Comparison of ENCODE assay signal across 25 cellular contexts in the genomic region with DNA sequence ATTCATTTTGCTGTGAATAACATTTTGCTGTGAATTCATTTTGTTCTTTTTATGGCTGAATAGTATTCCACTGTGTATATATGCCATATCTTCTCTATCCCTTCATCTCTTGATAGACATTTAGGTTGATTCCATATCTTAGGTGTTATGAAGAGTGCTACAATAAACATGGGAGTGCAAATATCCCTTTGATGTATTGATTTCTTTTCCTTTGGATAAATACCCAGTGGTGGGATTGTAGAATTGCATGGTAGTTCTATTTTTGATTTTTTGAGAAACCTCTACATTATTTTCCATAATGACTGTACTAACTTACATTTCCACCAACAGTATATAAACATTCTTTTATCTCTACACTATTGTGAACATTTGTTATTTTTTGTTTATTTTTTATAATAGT.
"Had no signal": no experiment of that assay in that cellular context is flagged by ENCODE, and none has a peak within 500 bp of the region (broad histone marks: within the 10 kb centered on the region; RNA-seq: fewer than 3 reads in every experiment).

No MANE protein-coding gene starts in this region.

- H3K4me1 Mint-ChIP-seq: central memory CD8-positive, alpha-beta T cell; memory B cell; naive B cell; neural crest cell; stimulated activated naive B cell treated with anti-CD40 and anti-IgM and Interleukin-4, amounts not matched to agents 10 μg/mL and 1 μg/mL and 100 μg/mL, for 72 hours had no signal

- H3K36me3 ChIP-seq: prostate gland, right atrium auricular region, spleen, thoracic aorta, tibial nerve had no signal

- ATAC-seq: left lobe of liver; mucosa of descending colon; natural killer cell treated with Interleukin-12 subunit alpha and Interleukin-12 subunit beta and Interleukin-15 and Interleukin-18, amount 100 ng/mL, for 72 hours; sciatic nerve; stimulated activated naive B cell treated with anti-CD40 and anti-IgM and Interleukin-4, amounts not matched to agents 10 μg/mL and 1 μg/mL and 100 μg/mL, for 72 hours had no signal

- H3K4me1 ChIP-seq: parathyroid adenoma, prostate gland, right atrium auricular region, spleen, tibial nerve had no signal

- H3K4me3 Mint-ChIP-seq: central memory CD8-positive, alpha-beta T cell; memory B cell; naive B cell; natural killer cell treated with Interleukin-12 subunit alpha and Interleukin-12 subunit beta and Interleukin-15 and Interleukin-18, amount 100 ng/mL, for 72 hours; neural crest cell; stimulated activated naive B cell treated with anti-CD40 and anti-IgM and Interleukin-4, amounts not matched to agents 10 μg/mL and 1 μg/mL and 100 μg/mL, for 72 hours; stimulated activated naive CD8-positive, alpha-beta T cell treated with anti-CD3 and anti-CD28 coated beads, Interleukin-15, Interleukin-2, amounts not matched to agents 100 ng/mL and 50 ng/mL, for 24 hours had no signal

- H3K27ac Mint-ChIP-seq: memory B cell; natural killer cell treated with Interleukin-12 subunit alpha and Interleukin-12 subunit beta and Interleukin-15 and Interleukin-18, amount 100 ng/mL, for 72 hours; stimulated activated naive B cell treated with anti-CD40 and anti-IgM and Interleukin-4, amounts not matched to agents 10 μg/mL and 1 μg/mL and 100 μg/mL, for 72 hours; stimulated activated naive CD8-positive, alpha-beta T cell treated with anti-CD3 and anti-CD28 coated beads, Interleukin-15, Interleukin-2, amounts not matched to agents 100 ng/mL and 50 ng/mL, for 24 hours had no signal

- H3K36me3 Mint-ChIP-seq: memory B cell; naive B cell; natural killer cell treated with Interleukin-12 subunit alpha and Interleukin-12 subunit beta and Interleukin-15 and Interleukin-18, amount 100 ng/mL, for 72 hours; stimulated activated naive B cell treated with anti-CD40 and anti-IgM and Interleukin-4, amounts not matched to agents 10 μg/mL and 1 μg/mL and 100 μg/mL, for 72 hours had no signal

- H3K4me2 ChIP-seq: hepatocyte had no signal

- H3K79me2 ChIP-seq: hepatocyte, parathyroid adenoma had no signal

- H2AFZ ChIP-seq: hepatocyte, parathyroid adenoma had no signal

- H3K27me3 Mint-ChIP-seq: central memory CD8-positive, alpha-beta T cell; memory B cell; naive B cell; natural killer cell treated with Interleukin-12 subunit alpha and Interleukin-12 subunit beta and Interleukin-15 and Interleukin-18, amount 100 ng/mL, for 72 hours; stimulated activated naive B cell treated with anti-CD40 and anti-IgM and Interleukin-4, amounts not matched to agents 10 μg/mL and 1 μg/mL and 100 μg/mL, for 72 hours; stimulated activated naive CD8-positive, alpha-beta T cell treated with anti-CD3 and anti-CD28 coated beads, Interleukin-15, Interleukin-2, amounts not matched to agents 100 ng/mL and 50 ng/mL, for 24 hours had no signal

- H3K4me3 ChIP-seq: coronary artery, hepatocyte, lung, mucosa of descending colon, prostate gland, right atrium auricular region, spleen, thoracic aorta, tibial nerve had no signal

- H3K27ac ChIP-seq: coronary artery, hepatocyte, parathyroid adenoma, prostate gland, right atrium auricular region, spleen, thoracic aorta, tibial nerve had no signal

- H3K9me3 ChIP-seq: mucosa of descending colon, prostate gland, thoracic aorta, tibial nerve had no signal

- DNase-seq: dermis blood vessel endothelial cell; effector memory CD4-positive, alpha-beta T cell; head of caudate nucleus; kidney; mucosa of descending colon; naive B cell; spleen; stimulated activated CD4-positive, alpha-beta T cell treated with anti-CD3 and anti-CD28 coated beads, Interleukin-2, amount 100 ng/mL, for 48 hours; stimulated activated naive B cell treated with anti-CD40 and anti-IgM and Interleukin-4, amounts not matched to agents 10 μg/mL and 1 μg/mL and 100 μg/mL, for 72 hours had no signal

- FAIRE-seq: endometrium had no signal

- H3K9ac ChIP-seq: parathyroid adenoma had no signal

- H3K27me3 ChIP-seq: hepatocyte, right atrium auricular region, spleen, tibial nerve had no signal
